Comparison of ENCODE assay signal across 19 cellular contexts in genomic region chr9:13943176-13943575, GRCh38.
"Had no signal": no experiment of that assay in that cellular context is flagged by ENCODE, and none has a peak within 500 bp of the region (broad histone marks: within the 10 kb centered on the region; RNA-seq: fewer than 3 reads in every experiment).

No MANE protein-coding gene starts in this region.

- H3K36me3 ChIP-seq: esophagus squamous epithelium, left ventricle myocardium inferior, lower lobe of right lung, prostate gland, right lobe of liver, spleen, tibial nerve, upper lobe of right lung had no signal

- H3K27me3 ChIP-seq: esophagus squamous epithelium, right lobe of liver, spleen, testis, tibial nerve, upper lobe of right lung had no signal

- H3K4me3 Mint-ChIP-seq: immature natural killer cell; natural killer cell treated with Interleukin-12 subunit alpha and Interleukin-12 subunit beta and Interleukin-15 and Interleukin-18, amount 100 ng/mL, for 72 hours; stimulated activated memory B cell treated with anti-CD40 and anti-IgM and Interleukin-4, amounts not matched to agents 10 μg/mL and 1 μg/mL and 100 μg/mL, for 72 hours; stimulated activated naive CD8-positive, alpha-beta T cell treated with anti-CD3 and anti-CD28 coated beads, Interleukin-15, amount 100 ng/mL, for 72 hours had no signal

- DNase-seq: cortex of kidney; effector memory CD4-positive, alpha-beta T cell; esophagus squamous epithelium; immature natural killer cell; kidney; left ventricle myocardium inferior; lower lobe of right lung; midbrain; retina; right lobe of liver; spleen; stimulated activated naive CD8-positive, alpha-beta T cell treated with anti-CD3 and anti-CD28 coated beads, Interleukin-15, amount 100 ng/mL, for 72 hours; testis; upper lobe of right lung had no signal

- H3K79me2 ChIP-seq: parathyroid adenoma had no signal

- H3K9ac ChIP-seq: parathyroid adenoma had no signal

- H3K27ac Mint-ChIP-seq: immature natural killer cell; natural killer cell treated with Interleukin-12 subunit alpha and Interleukin-12 subunit beta and Interleukin-15 and Interleukin-18, amount 100 ng/mL, for 72 hours; stimulated activated memory B cell treated with anti-CD40 and anti-IgM and Interleukin-4, amounts not matched to agents 10 μg/mL and 1 μg/mL and 100 μg/mL, for 72 hours had no signal

- H3K36me3 Mint-ChIP-seq: immature natural killer cell; natural killer cell treated with Interleukin-12 subunit alpha and Interleukin-12 subunit beta and Interleukin-15 and Interleukin-18, amount 100 ng/mL, for 72 hours; stimulated activated memory B cell treated with anti-CD40 and anti-IgM and Interleukin-4, amounts not matched to agents 10 μg/mL and 1 μg/mL and 100 μg/mL, for 72 hours had no signal

- ATAC-seq: natural killer cell treated with Interleukin-12 subunit alpha and Interleukin-12 subunit beta and Interleukin-15 and Interleukin-18, amount 100 ng/mL, for 72 hours; stimulated activated memory B cell treated with anti-CD40 and anti-IgM and Interleukin-4, amounts not matched to agents 10 μg/mL and 1 μg/mL and 100 μg/mL, for 72 hours; upper lobe of right lung had no signal

- H3K4me3 ChIP-seq: esophagus squamous epithelium, left ventricle myocardium inferior, lower lobe of right lung, prostate gland, right lobe of liver, spleen, testis, tibial nerve, upper lobe of right lung had no signal

- H3K9me3 ChIP-seq: esophagus squamous epithelium, left ventricle myocardium inferior, lower lobe of right lung, prostate gland, right lobe of liver, spleen, testis, tibial nerve, upper lobe of right lung had no signal

- FAIRE-seq: kidney had no signal

- H2AFZ ChIP-seq: parathyroid adenoma had no signal

- H3K4me1 ChIP-seq: parathyroid adenoma, prostate gland, right lobe of liver, upper lobe of right lung had no signal

- H3K27me3 Mint-ChIP-seq: natural killer cell treated with Interleukin-12 subunit alpha and Interleukin-12 subunit beta and Interleukin-15 and Interleukin-18, amount 100 ng/mL, for 72 hours; stimulated activated memory B cell treated with anti-CD40 and anti-IgM and Interleukin-4, amounts not matched to agents 10 μg/mL and 1 μg/mL and 100 μg/mL, for 72 hours; stimulated activated naive CD8-positive, alpha-beta T cell treated with anti-CD3 and anti-CD28 coated beads, Interleukin-15, amount 100 ng/mL, for 72 hours had no signal

- H3K27ac ChIP-seq: lower lobe of right lung, parathyroid adenoma, prostate gland, right lobe of liver, spleen, testis, tibial nerve, upper lobe of right lung had no signal

- H3K4me1 Mint-ChIP-seq: immature natural killer cell; stimulated activated memory B cell treated with anti-CD40 and anti-IgM and Interleukin-4, amounts not matched to agents 10 μg/mL and 1 μg/mL and 100 μg/mL, for 72 hours; stimulated activated naive CD8-positive, alpha-beta T cell treated with anti-CD3 and anti-CD28 coated beads, Interleukin-15, amount 100 ng/mL, for 72 hours had no signal
